31 cellular contexts compared by ENCODE assay signal in the genomic region with DNA sequence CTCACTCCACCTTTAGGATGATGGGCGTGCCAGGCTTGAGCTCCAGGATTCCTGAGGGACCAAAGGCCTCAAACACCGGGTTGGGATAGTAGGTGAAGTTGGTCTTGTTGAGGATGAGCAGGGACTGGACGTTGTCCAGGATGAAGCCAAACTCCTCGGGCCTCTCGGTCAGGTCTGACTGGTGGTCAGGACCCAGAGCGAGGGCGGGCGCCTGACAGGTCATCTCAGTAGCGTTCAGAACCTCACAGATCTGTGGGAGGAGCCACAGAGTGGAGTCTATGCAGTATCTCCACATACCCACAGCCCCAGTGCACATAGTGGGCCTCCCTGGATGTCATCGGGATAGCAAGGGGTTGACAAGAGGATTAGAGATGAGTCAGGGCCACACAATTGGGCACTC.
"Had no signal": no experiment of that assay in that cellular context is flagged by ENCODE, and none has a peak within 500 bp of the region (broad histone marks: within the 10 kb centered on the region; RNA-seq: fewer than 3 reads in every experiment).

No MANE protein-coding gene starts in this region.

- H3K9me3 ChIP-seq: adrenal gland had no signal

- H3K4me1 ChIP-seq: adrenal gland, body of pancreas, breast epithelium had no signal

- H3K27ac ChIP-seq: adrenal gland, body of pancreas, brain microvascular endothelial cell, breast epithelium, VCaP had no signal

- H3K27me3 ChIP-seq: adrenal gland, body of pancreas, brain microvascular endothelial cell, breast epithelium had no signal

- H3K4me3 ChIP-seq: adrenal gland, body of pancreas, breast epithelium had no signal

- H3K36me3 ChIP-seq: adrenal gland, brain microvascular endothelial cell, breast epithelium had no signal

- ATAC-seq: activated CD8-positive, alpha-beta T cell treated with anti-CD3 and anti-CD28 coated beads for 36 hours; activated naive CD4-positive, alpha-beta T cell treated with anti-CD3 and anti-CD28 coated beads, Interleukin-2, amount 50 U/mL, for 72 hours; activated T-cell treated with anti-CD3 and anti-CD28 coated beads, Interleukin-2, amount 50 U/mL, for 4 hours; activated T-cell treated with anti-CD3 and anti-CD28 coated beads, Interleukin-2, amount 50 U/mL, for 72 hours; activated T-helper 17 cell treated with anti-CD3 and anti-CD28 coated beads, Interleukin-2, amount 50 U/mL, for 72 hours; body of pancreas had no signal

- DNase-seq: activated B cell treated with CpG ODN at 0.5 μM for 24 hours; activated CD4-positive, alpha-beta memory T cell treated with anti-CD3 and anti-CD28 coated beads for 36 hours; activated CD4-positive, alpha-beta T cell treated with anti-CD3 and anti-CD28 coated beads for 4 hours; activated CD4-positive, alpha-beta T cell treated with anti-CD3 and anti-CD28 coated beads, Interleukin-2, amount 10 ng/mL, durations not matched to agents 24 days and 14 days; activated CD4-positive, alpha-beta T cell treated with anti-CD3 and anti-CD28 coated beads, Interleukin-2, amount 50 U/mL, for 1 hour; activated CD4-positive, alpha-beta T cell treated with anti-CD3 and anti-CD28 coated beads, Interleukin-2, amount 50 U/mL, for 4 hours; activated CD4-positive, CD25-positive, alpha-beta regulatory T cell treated with anti-CD3 and anti-CD28 coated beads, Interleukin-2, amount 50 U/mL, for 72 hours; activated CD8-positive, alpha-beta memory T cell treated with anti-CD3 and anti-CD28 coated beads, Interleukin-2, amount 50 U/mL, for 4 hours; activated CD8-positive, alpha-beta T cell treated with anti-CD3 and anti-CD28 coated beads for 36 hours; activated effector memory CD4-positive, alpha-beta T cell treated with anti-CD3 and anti-CD28 coated beads, Interleukin-2, amount 50 U/mL, for 16 hours; activated gamma-delta T cell treated with Interleukin-2 at 50 U/mL for 16 hours; activated naive CD4-positive, alpha-beta T cell; activated naive CD4-positive, alpha-beta T cell treated with anti-CD3 and anti-CD28 coated beads for 36 hours; activated naive CD4-positive, alpha-beta T cell treated with anti-CD3 and anti-CD28 coated beads, Interleukin-2, amount 50 U/mL, for 16 hours; activated naive CD8-positive, alpha-beta T cell treated with anti-CD3 and anti-CD28 coated beads for 36 hours; activated T-cell treated with anti-CD3 and anti-CD28 coated beads for 4 hours; activated T-cell treated with anti-CD3 and anti-CD28 coated beads, Interleukin-2, amount 50 U/mL, for 1 hour; activated T-cell treated with anti-CD3 and anti-CD28 coated beads, Interleukin-2, amount 50 U/mL, for 4 hours; activated T-cell treated with anti-CD3 and anti-CD28 coated beads, Interleukin-2, amount 50 U/mL, for 72 hours; adrenal gland; amniotic stem cell; body of pancreas; brain microvascular endothelial cell; central memory CD4-positive, alpha-beta T cell; T-helper 1 cell; T-helper 2 cell; T-helper 9 cell had no signal
